ENCODE assay signal across 15 cellular contexts in genomic region chr10:62916157-62916603, GRCh38.
DNase-seq lines count a peak whose midpoint lies in the region; ATAC-seq and TF ChIP-seq lines count a peak whose summit lies in the region.
"Had no signal": no experiment of that assay in that cellular context is flagged by ENCODE, and none has a peak within 500 bp of the region (broad histone marks: within the 10 kb centered on the region; RNA-seq: fewer than 3 reads in every experiment).

No MANE protein-coding gene starts in this region.

- TF ChIP-seq POLR2A in breast epithelium (IDR thresholded peaks at IDR 0.05), result no peak

- DNase-seq in AG09319 (ENCODE audit: extremely low read depth, low read depth) (peak; percentile 16), HT1080 (ENCODE audit: low read depth) (peak; percentile 73), breast epithelium (ENCODE audit: low spot score in 2 of 2) (peak in 1 of 2 donors; percentile 27), kidney glomerular epithelial cell (lab: John Stamatoyannopoulos, UW) (peak; percentile 16), DMS79 treated with DMSO at 0.1 percent for 48 hours (lab: John Stamatoyannopoulos, UW) (no peak), NCI-H1092 (lab: John Stamatoyannopoulos, UW) (no peak)
- DNase-seq: CD4-positive, alpha-beta memory T cell; hippocampal formation; Peyer's patch; stimulated activated naive CD4-positive, alpha-beta T cell treated with Interleukin-2 at 50 U/mL for 16 hours had no signal

- H3K27ac ChIP-seq in breast epithelium, result peak overlapping the region; percentile 52 to 77
- H3K27ac ChIP-seq: coronary artery, Peyer's patch had no signal

- no peaks in the 10 kb centered on the region for H3K36me3 ChIP-seq in breast epithelium
- H3K36me3 ChIP-seq: Peyer's patch had no signal

- intact Hi-C loops in breast epithelium (cut with DNase I; ENCODE audit: low total_unique reads), result no loop called here

- no peak for TF ChIP-seq CTCF in AG09319 (IDR thresholded peaks at IDR 0.05; ENCODE audit: low read depth, low read length)
- no peak for TF ChIP-seq CTCF in breast epithelium (IDR thresholded peaks at IDR 0.05)

- H3K27me3 ChIP-seq in breast epithelium, result no peaks in the 10 kb centered on the region
- H3K27me3 ChIP-seq: Peyer's patch had no signal

- ATAC-seq in HG02973 (IDR thresholded peaks at IDR 0.05; ENCODE audit: unreplicated experiment), result no peak
- no peak for ATAC-seq in GM18511 (IDR thresholded peaks at IDR 0.05; ENCODE audit: unreplicated experiment)
- ATAC-seq: activated CD4-positive, CD25-positive, alpha-beta regulatory T cell treated with anti-CD3 and anti-CD28 coated beads, Interleukin-2, amount 50 U/mL, for 24 hours; GM12878 had no signal

- no peaks in the 10 kb centered on the region for H3K4me1 ChIP-seq in breast epithelium
- H3K4me1 ChIP-seq: Peyer's patch had no signal

- H3K4me3 ChIP-seq in breast epithelium, result no peak overlapping the region
- H3K4me3 ChIP-seq: coronary artery, GM12878, Peyer's patch had no signal

- no peaks in the 10 kb centered on the region for H3K9me3 ChIP-seq in breast epithelium
- H3K9me3 ChIP-seq: Peyer's patch had no signal

Comparison
In these comparisons a context has a peak if more than half of its experiments do, and no peak if none do; other contexts are left out.
1. DNase-seq: peak in AG09319 (single experiment), HT1080 (single experiment) and kidney glomerular epithelial cell (single experiment); none in DMS79 treated with DMSO at 0.1 percent for 48 hours (single experiment) and NCI-H1092 (single experiment).